Comparison of ENCODE assay signal across 1 cellular context in the genomic region with DNA sequence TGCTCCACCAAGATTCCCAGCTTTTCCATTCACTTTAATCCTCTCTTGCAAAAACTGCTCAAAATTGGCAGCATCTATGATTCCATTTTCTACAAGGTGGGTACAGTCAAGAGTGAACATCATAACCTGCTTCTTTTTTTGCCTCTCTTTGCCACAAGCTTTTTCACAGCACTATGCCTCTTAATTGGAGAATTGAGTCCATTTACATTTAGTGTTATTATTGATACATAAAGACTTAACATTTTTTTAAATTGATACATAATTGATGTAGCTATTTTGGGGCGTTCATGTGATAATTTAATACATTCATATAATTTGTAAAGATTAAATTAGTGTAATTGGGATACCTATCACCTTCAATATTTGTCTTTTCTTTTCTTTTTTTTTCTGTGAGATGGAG.
TF ChIP-seq lines count a peak whose summit lies in the region.

No MANE protein-coding gene starts in this region.

TF ChIP-seq in K562, 482 proteins besides CTCF, POLR2A, EP300 and RAD21:
- TF ChIP-seq, protein P1, sequence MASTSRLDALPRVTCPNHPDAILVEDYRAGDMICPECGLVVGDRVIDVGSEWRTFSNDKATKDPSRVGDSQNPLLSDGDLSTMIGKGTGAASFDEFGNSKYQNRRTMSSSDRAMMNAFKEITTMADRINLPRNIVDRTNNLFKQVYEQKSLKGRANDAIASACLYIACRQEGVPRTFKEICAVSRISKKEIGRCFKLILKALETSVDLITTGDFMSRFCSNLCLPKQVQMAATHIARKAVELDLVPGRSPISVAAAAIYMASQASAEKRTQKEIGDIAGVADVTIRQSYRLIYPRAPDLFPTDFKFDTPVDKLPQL (IDR thresholded peaks at IDR 0.05; ENCODE audit: extremely low read depth, insufficient read length), result no peak
- TF ChIP-seq, protein P2, sequence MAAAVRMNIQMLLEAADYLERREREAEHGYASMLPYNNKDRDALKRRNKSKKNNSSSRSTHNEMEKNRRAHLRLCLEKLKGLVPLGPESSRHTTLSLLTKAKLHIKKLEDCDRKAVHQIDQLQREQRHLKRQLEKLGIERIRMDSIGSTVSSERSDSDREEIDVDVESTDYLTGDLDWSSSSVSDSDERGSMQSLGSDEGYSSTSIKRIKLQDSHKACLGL (CRISPR knock-in tag; IDR thresholded peaks at IDR 0.05; ENCODE audit: borderline replicate concordance, poor library complexity, severe bottlenecking), result no peak
- TF ChIP-seq ZNF507 (tag; conservative IDR thresholded peaks at IDR 0.05), result peak; percentile 95
